In the genomic region with DNA sequence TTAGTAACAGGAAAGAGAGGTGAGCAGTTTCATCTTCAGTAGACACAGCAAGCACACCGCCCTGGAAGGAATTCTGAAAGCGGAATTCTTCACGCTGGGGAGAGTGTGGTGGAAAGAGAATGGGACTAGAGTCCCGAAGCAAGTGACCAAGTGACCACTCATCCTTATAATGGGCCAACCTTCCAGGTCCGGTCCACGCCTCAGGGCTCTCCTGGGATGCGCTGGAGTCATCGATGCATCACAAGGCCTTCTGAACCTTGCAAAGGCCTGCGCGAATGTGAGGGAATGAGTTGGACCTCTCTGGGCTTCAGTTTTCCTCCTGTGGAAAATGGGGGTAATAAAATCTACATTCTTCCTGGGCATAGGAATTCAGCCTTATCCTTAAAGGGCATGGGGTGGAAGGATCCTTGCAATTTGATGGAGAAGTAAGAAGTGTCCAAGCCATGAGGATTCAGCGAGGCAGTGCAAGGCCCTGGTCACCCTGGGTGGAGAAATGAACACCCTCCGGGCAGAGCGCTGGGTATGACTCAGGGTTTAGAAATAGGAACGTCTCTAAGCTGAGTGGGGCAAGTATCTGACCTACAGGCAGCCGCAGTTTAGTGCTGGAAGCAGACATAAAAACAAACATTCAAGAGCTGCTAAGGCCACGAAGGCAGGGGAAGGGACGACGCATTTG, we compare ENCODE assay signal across 20 cellular contexts.
DNase-seq lines count a peak whose midpoint lies in the region; ATAC-seq and TF ChIP-seq lines count a peak whose summit lies in the region.
"Had no signal": no experiment of that assay in that cellular context is flagged by ENCODE, and none has a peak within 500 bp of the region (broad histone marks: within the 10 kb centered on the region; RNA-seq: fewer than 3 reads in every experiment).

No MANE protein-coding gene starts in this region.

- H2AFZ ChIP-seq in HCT116 (ENCODE audit: low read depth, low read length, poor library complexity, severe bottlenecking) = no peak overlapping the region
- H2AFZ ChIP-seq: hepatocyte had no signal

- no TSS peak for BruUV-seq in HCT116 (replicated peaks; lab: Mats Ljungman, UMichigan)
- BruUV-seq in Panc1 (replicated peaks; lab: Mats Ljungman, UMichigan) = no TSS peak

- no peak overlapping the region for H3K4me3 Mint-ChIP-seq in endodermal cell
- H3K4me3 Mint-ChIP-seq: activated naive CD8-positive, alpha-beta T cell treated with anti-CD3 and anti-CD28 coated beads for 36 hours; activated T-cell treated with anti-CD3 and anti-CD28 coated beads, Interleukin-2, amount 50 U/mL, for 4 hours; memory B cell; natural killer cell treated with Interleukin-12 subunit alpha and Interleukin-12 subunit beta and Interleukin-15 and Interleukin-18, amount 100 ng/mL, for 72 hours; stimulated activated memory B cell treated with anti-CD40 and anti-IgM and Interleukin-4, amounts not matched to agents 10 μg/mL and 1 μg/mL and 100 μg/mL, for 72 hours had no signal

- no peaks in the 10 kb centered on the region for H3K79me2 ChIP-seq in HCT116 (ENCODE audit: insufficient read depth, low read length)
- H3K79me2 ChIP-seq: hepatocyte had no signal

- H3K27ac ChIP-seq in HCT116 (ENCODE audit: low read depth, low read length) (no peak overlapping the region), Panc1 (ENCODE audit: low read length) (no peak overlapping the region), endodermal cell (ENCODE audit: low read depth, low read length) (no peak overlapping the region), vagina (no peak overlapping the region)
- H3K27ac ChIP-seq: BLaER1 treated with 17β-estradiol and CSF1 and Interleukin-3, amounts not matched to agents 10 nM and 100 nM; cardiac muscle cell; hepatocyte; tibial artery had no signal

- CTCF ChIA-PET in HCT116 (lab: Charles Lee) (interaction anchor here (5.6 kb wide), 1 partner anchor 10 kb away, joined by 37 read pairs; no protein-coding TSS in a partner anchor), Panc1 (lab: Charles Lee) (no interaction called here)

- peak overlapping the region; percentile 17; the same call in 1 of the 2 replicates for H3K4me2 ChIP-seq in HCT116 (ENCODE audit: low read length)
- H3K4me2 ChIP-seq: hepatocyte had no signal

- H3K36me3 ChIP-seq in HCT116 (ENCODE audit: control insufficient read depth in 1 of 2, insufficient read depth in 2 of 2, low read length in 2 of 2) (no peaks in the 10 kb centered on the region), Panc1 (ENCODE audit: control insufficient read depth, insufficient read depth, low read length) (no peaks in the 10 kb centered on the region), endodermal cell (ENCODE audit: control insufficient read depth, insufficient read depth, low read length) (no peaks in the 10 kb centered on the region), vagina (no peaks in the 10 kb centered on the region)
- H3K36me3 ChIP-seq: BLaER1 treated with 17β-estradiol and CSF1 and Interleukin-3, amounts not matched to agents 10 nM and 100 nM; cardiac muscle cell; tibial artery had no signal

- TF ChIP-seq CTCF in HCT116 (IDR thresholded peaks at IDR 0.05 in 2 of 3, conservative IDR thresholded peaks at IDR 0.05 in 1 of 3; ENCODE audit: borderline replicate concordance in 1 of 3, insufficient read depth in 1 of 3, low read depth in 2 of 3, low read length in 2 of 3) (no peak), Panc1 (IDR thresholded peaks at IDR 0.05) (no peak), endodermal cell (conservative IDR thresholded peaks at IDR 0.05) (no peak), vagina (IDR thresholded peaks at IDR 0.05) (no peak)

- H4K20me1 ChIP-seq in HCT116 (ENCODE audit: insufficient read depth) = no peaks in the 10 kb centered on the region

- intact Hi-C loops in HCT116 (cut with micrococcal nuclease) = no loop called here
- intact Hi-C loops in Panc1 (cut with micrococcal nuclease; ENCODE audit: unreplicated experiment) = no loop called here
- intact Hi-C loops in vagina (cut with DNase I) = no loop called here

- H3K9me3 Mint-ChIP-seq in endodermal cell = no peaks in the 10 kb centered on the region
- H3K9me3 Mint-ChIP-seq: activated naive CD8-positive, alpha-beta T cell treated with anti-CD3 and anti-CD28 coated beads for 36 hours; activated T-cell treated with anti-CD3 and anti-CD28 coated beads, Interleukin-2, amount 50 U/mL, for 4 hours; memory B cell; natural killer cell treated with Interleukin-12 subunit alpha and Interleukin-12 subunit beta and Interleukin-15 and Interleukin-18, amount 100 ng/mL, for 72 hours; stimulated activated memory B cell treated with anti-CD40 and anti-IgM and Interleukin-4, amounts not matched to agents 10 μg/mL and 1 μg/mL and 100 μg/mL, for 72 hours had no signal

- TF ChIP-seq POLR2A in HCT116 (IDR thresholded peaks at IDR 0.05; ENCODE audit: borderline replicate concordance, extremely low read depth, insufficient read depth, insufficient read length) (no peak), vagina (IDR thresholded peaks at IDR 0.05) (no peak)

- WGBS in endodermal cell (ENCODE audit: insufficient coverage in 1 of 2, insufficient read length in 1 of 2), 2 experiments = 92 to 94% methylated on average over 15 to 18 of the region's 18 CpGs

- no peak for TF ChIP-seq RAD21 in HCT116 (IDR thresholded peaks at IDR 0.05; ENCODE audit: low read depth)

- POLR2A ChIA-PET in HCT116 (lab: Charles Lee) = interaction anchor here (1.0 kb wide), 1 partner anchor 11 kb away, joined by 3 read pairs; no protein-coding TSS in a partner anchor
- POLR2A ChIA-PET in Panc1 (lab: Charles Lee) = no interaction called here

- H3K9me3 ChIP-seq in HCT116 (ENCODE audit: control insufficient read depth in 1 of 2, insufficient read depth in 1 of 2, low read depth in 1 of 2, low read length in 2 of 2) (no peaks in the 10 kb centered on the region), Panc1 (ENCODE audit: control insufficient read depth, insufficient read depth, low read depth, low read length) (no peaks in the 10 kb centered on the region), endodermal cell (ENCODE audit: control insufficient read depth, low read length) (no peaks in the 10 kb centered on the region), vagina (no peaks in the 10 kb centered on the region)

- H3K27me3 Mint-ChIP-seq in endodermal cell (ENCODE audit: insufficient read depth) = peaks cover 29% of the 10 kb centered on the region

- H3K27me3 ChIP-seq in HCT116 (ENCODE audit: insufficient read depth, low read length) (0 out of 2 replicates have a peak, but pooled peaks cover 3% of the 10 kb centered on the region), Panc1 (ENCODE audit: control insufficient read depth, insufficient read depth, low read length) (no peaks in the 10 kb centered on the region), endodermal cell (ENCODE audit: control insufficient read depth, insufficient read depth, low read length, poor library complexity, severe bottlenecking) (no peaks in the 10 kb centered on the region), vagina (no peaks in the 10 kb centered on the region)
- H3K27me3 ChIP-seq: BLaER1 treated with 17β-estradiol and CSF1 and Interleukin-3, amounts not matched to agents 10 nM and 100 nM; cardiac muscle cell; hepatocyte had no signal

- no peak overlapping the region for H3K27ac Mint-ChIP-seq in endodermal cell
- H3K27ac Mint-ChIP-seq: activated naive CD8-positive, alpha-beta T cell treated with anti-CD3 and anti-CD28 coated beads for 36 hours; memory B cell; stimulated activated memory B cell treated with anti-CD40 and anti-IgM and Interleukin-4, amounts not matched to agents 10 μg/mL and 1 μg/mL and 100 μg/mL, for 72 hours had no signal

- no peak overlapping the region for H3K4me3 ChIP-seq in HCT116 (replicated peaks in 1 of 2; ENCODE audit: low read depth in 1 of 2, low read length in 2 of 2)
- H3K4me3 ChIP-seq in Panc1 (ENCODE audit: low read depth in 2 of 2, low read length in 2 of 2) = no peak overlapping the region
- H3K4me3 ChIP-seq in endodermal cell (ENCODE audit: low read length) = no peak overlapping the region
- H3K4me3 ChIP-seq in vagina = no peak overlapping the region
- H3K4me3 ChIP-seq: BLaER1 treated with 17β-estradiol and CSF1 and Interleukin-3, amounts not matched to agents 10 nM and 100 nM; cardiac muscle cell; hepatocyte; tibial artery had no signal

- H3K9ac ChIP-seq in HCT116 (ENCODE audit: low read length) (no peak overlapping the region), endodermal cell (ENCODE audit: extremely low read depth, low read length, poor library complexity, severe bottlenecking) (no peak overlapping the region)
- H3K9ac ChIP-seq: BLaER1 treated with 17β-estradiol and CSF1 and Interleukin-3, amounts not matched to agents 10 nM and 100 nM had no signal

- DNase-seq in HCT116 (ENCODE audit: low read depth, low spot score) (no peak), Panc1 (ENCODE audit: low read depth, low spot score) (no peak), endodermal cell (peak; percentile 38), renal cortical epithelial cell (ENCODE audit: low read depth) (peak; percentile 49), vagina (ENCODE audit: extremely low spot score in 2 of 2) (no peak), AG08395 (ENCODE audit: low spot score) (no peak)
- no peak for DNase-seq in activated CD8-positive, alpha-beta memory T cell treated with anti-CD3 and anti-CD28 coated beads, Interleukin-2, amount 50 U/mL, for 4 hours
- DNase-seq: activated CD4-positive, alpha-beta T cell treated with anti-CD3 and anti-CD28 coated beads, Interleukin-2, amount 50 U/mL, for 48 hours; activated naive CD8-positive, alpha-beta T cell treated with anti-CD3 and anti-CD28 coated beads for 36 hours; activated T-cell treated with anti-CD3 and anti-CD28 coated beads, Interleukin-2, amount 50 U/mL, for 4 hours; NCI-H2029; NCI-H526 treated with DMSO at 0.1 percent for 48 hours; tibial artery had no signal

- in situ Hi-C loops in Panc1 (cut with HindIII; ENCODE audit: low pct_unique_long_range_greater_than_20kb, low sequenced_read_pairs) = no loop called here

- H3K36me3 Mint-ChIP-seq in endodermal cell (ENCODE audit: low read depth) = no peaks in the 10 kb centered on the region
- H3K36me3 Mint-ChIP-seq: activated naive CD8-positive, alpha-beta T cell treated with anti-CD3 and anti-CD28 coated beads for 36 hours; memory B cell; natural killer cell treated with Interleukin-12 subunit alpha and Interleukin-12 subunit beta and Interleukin-15 and Interleukin-18, amount 100 ng/mL, for 72 hours; stimulated activated memory B cell treated with anti-CD40 and anti-IgM and Interleukin-4, amounts not matched to agents 10 μg/mL and 1 μg/mL and 100 μg/mL, for 72 hours had no signal

- ATAC-seq in HCT116 = no peak
- peak; percentile 67 for ATAC-seq in Panc1
- ATAC-seq in HG03045 (IDR thresholded peaks at IDR 0.05; ENCODE audit: unreplicated experiment) = no peak
- ATAC-seq: activated T-cell treated with anti-CD3 and anti-CD28 coated beads, Interleukin-2, amount 50 U/mL, for 4 hours; natural killer cell treated with Interleukin-12 subunit alpha and Interleukin-12 subunit beta and Interleukin-15 and Interleukin-18, amount 100 ng/mL, for 72 hours; stimulated activated memory B cell treated with anti-CD40 and anti-IgM and Interleukin-4, amounts not matched to agents 10 μg/mL and 1 μg/mL and 100 μg/mL, for 72 hours had no signal

- no peaks in the 10 kb centered on the region for H3K9me2 ChIP-seq in HCT116 (ENCODE audit: insufficient read depth)

- peaks cover 9 to 26% of the 10 kb centered on the region in 2 experiments for H3K4me1 ChIP-seq in HCT116 (ENCODE audit: control insufficient read depth in 1 of 2, insufficient read depth in 2 of 2, low read length in 2 of 2)
- H3K4me1 ChIP-seq in Panc1 (ENCODE audit: control insufficient read depth, insufficient read depth, low read length) = no peaks in the 10 kb centered on the region
- H3K4me1 ChIP-seq in endodermal cell (ENCODE audit: control insufficient read depth, insufficient read depth, low read length) = no peaks in the 10 kb centered on the region
- no peaks in the 10 kb centered on the region for H3K4me1 ChIP-seq in vagina
- H3K4me1 ChIP-seq: tibial artery had no signal

- no peaks in the 10 kb centered on the region for H3K4me1 Mint-ChIP-seq in endodermal cell

- RAD21 ChIA-PET in HCT116 (lab: Charles Lee; ENCODE audit: low non-redundant PET in 1 of 2, low total read pairs in 2 of 2, uncharacterized antibody in 2 of 2, unreplicated experiment in 2 of 2) = no interaction called here

Comparison
In these comparisons a context has a peak if more than half of its experiments do, and no peak if none do; other contexts are left out.
1. DNase-seq: peak in endodermal cell (single experiment) and renal cortical epithelial cell (single experiment); none in HCT116 (single experiment), Panc1 (single experiment), vagina (0 of 2), activated CD8-positive, alpha-beta memory T cell treated with anti-CD3 and anti-CD28 coated beads, Interleukin-2, amount 50 U/mL, for 4 hours (single experiment) and AG08395 (single experiment).